In genomic region chr7:64868469-64868868, GRCh38 we compare ENCODE assay signal across 25 cellular contexts. TPM values are rescaled to one million over a fixed set of nuclear protein-coding genes. Genes with fewer than 3 reads are reported as not detected.
DNase-seq lines count a peak whose midpoint lies in the region; ATAC-seq, FAIRE-seq and TF ChIP-seq lines count a peak whose summit lies in the region.
"Had no signal": no experiment of that assay in that cellular context is flagged by ENCODE, and none has a peak within 500 bp of the region (broad histone marks: within the 10 kb centered on the region; RNA-seq: fewer than 3 reads in every experiment).

No MANE protein-coding gene starts in this region.

- no peaks in the 10 kb centered on the region for H3K27me3 ChIP-seq in H9 (ENCODE audit: insufficient read depth, low read length)
- peaks cover 0 to 3% (median 0%) of the 10 kb centered on the region in 3 donors for H3K27me3 ChIP-seq in stomach
- H3K27me3 ChIP-seq in pancreas: no peaks in the 10 kb centered on the region
- H3K27me3 ChIP-seq: BE2C, Peyer's patch had no signal

- H3K14ac ChIP-seq in H9 (ENCODE audit: insufficient read depth, low read length): no peak overlapping the region

- H2BK20ac ChIP-seq in H9 (ENCODE audit: low read depth, low read length, poor library complexity, severe bottlenecking): no peak overlapping the region

- no peak overlapping the region for H3K4me3 Mint-ChIP-seq in H9
- H3K4me3 Mint-ChIP-seq in activated T-cell treated with anti-CD3 and anti-CD28 coated beads, Interleukin-2, amount 50 U/mL, for 4 hours: no peak overlapping the region
- H3K4me3 Mint-ChIP-seq: CD14-positive monocyte; CD8-positive, alpha-beta memory T cell; IgD-negative memory B cell had no signal

- H4K5ac ChIP-seq in H9 (ENCODE audit: insufficient read length, low read depth, low read length): no peak overlapping the region

- no peak for TF ChIP-seq POLR2A in stomach (IDR thresholded peaks at IDR 0.05)

- H2BK120ac ChIP-seq in H9 (ENCODE audit: low read depth, low read length, poor library complexity, severe bottlenecking): no peak overlapping the region

- H3K9ac ChIP-seq in H9 (ENCODE audit: extremely low read depth, insufficient read length, low read length): no peak overlapping the region

- no peaks in the 10 kb centered on the region for H3K36me3 ChIP-seq in stomach
- no peaks in the 10 kb centered on the region for H3K36me3 ChIP-seq in pancreas
- H3K36me3 ChIP-seq: BE2C, Peyer's patch had no signal

- no peaks in the 10 kb centered on the region for H3K79me1 ChIP-seq in H9 (ENCODE audit: insufficient read depth, low read depth, low read length, poor library complexity, severe bottlenecking)

- TF ChIP-seq EP300 in stomach (IDR thresholded peaks at IDR 0.05): no peak

- no peak overlapping the region for H2AK5ac ChIP-seq in H9 (ENCODE audit: insufficient read length, low read length)

- H3K4me1 ChIP-seq in H9 (ENCODE audit: insufficient read depth, low read length): no peaks in the 10 kb centered on the region
- no peaks in the 10 kb centered on the region for H3K4me1 ChIP-seq in stomach
- no peaks in the 10 kb centered on the region for H3K4me1 ChIP-seq in pancreas
- H3K4me1 ChIP-seq: BE2C, Peyer's patch had no signal

- H3K23me2 ChIP-seq in H9 (ENCODE audit: insufficient read length, low read depth, low read length, poor library complexity, severe bottlenecking): no peaks in the 10 kb centered on the region

- H3K9me3 ChIP-seq in H9 (ENCODE audit: control insufficient read depth, low read depth, low read length) (peaks cover 12% of the 10 kb centered on the region), stomach (peaks cover 0 to 25% (median 3%) of the 10 kb centered on the region in 4 donors), pancreas (no peaks in the 10 kb centered on the region)
- H3K9me3 ChIP-seq: BE2C had no signal

- intact Hi-C loops in stomach (cut with DNase I; ENCODE audit: low total_unique reads) (no loop called here), pancreas (cut with DNase I) (no loop called here)

- no peaks in the 10 kb centered on the region for H3K4me1 Mint-ChIP-seq in H9
- H3K4me1 Mint-ChIP-seq in activated T-cell treated with anti-CD3 and anti-CD28 coated beads, Interleukin-2, amount 50 U/mL, for 4 hours (ENCODE audit: low read depth): no peaks in the 10 kb centered on the region
- H3K4me1 Mint-ChIP-seq: CD14-positive monocyte; CD8-positive, alpha-beta memory T cell; IgD-negative memory B cell had no signal

- no peaks in the 10 kb centered on the region for H4K20me1 ChIP-seq in H9 (ENCODE audit: control insufficient read depth, insufficient read depth, insufficient read length)

- WGBS in H9 (ENCODE audit: extremely low coverage, insufficient read length, low lambda C conversion rate): no CpG with 5 or more reads among the region's 12 CpGs
- 89 to 95% (median 93%) methylated on average over 12 of the region's 12 CpGs for WGBS in stomach, 5 donors
- WGBS in pancreas, 2 donors: 75 to 89% methylated on average over 12 of the region's 12 CpGs

- FAIRE-seq in pancreas (lab: Jason Lieb, UNC): no peak
- FAIRE-seq: GM12892 had no signal

- no peak overlapping the region for H2BK15ac ChIP-seq in H9 (ENCODE audit: low read depth, low read length)

- H3K36me3 Mint-ChIP-seq in H9 (ENCODE audit: insufficient read depth in 1 of 3, low read depth in 3 of 3): peaks cover 0 to 9% (median 4%) of the 10 kb centered on the region in 3 experiments; a peak in 4 of 7 replicates
- no peaks in the 10 kb centered on the region for H3K36me3 Mint-ChIP-seq in activated T-cell treated with anti-CD3 and anti-CD28 coated beads, Interleukin-2, amount 50 U/mL, for 4 hours (ENCODE audit: insufficient read depth)
- H3K36me3 Mint-ChIP-seq: CD14-positive monocyte; CD8-positive, alpha-beta memory T cell; IgD-negative memory B cell had no signal

- no peak overlapping the region for H3K27ac ChIP-seq in H9 (ENCODE audit: insufficient read length, low read depth, low read length)
- no peak overlapping the region for H3K27ac ChIP-seq in stomach
- no peak overlapping the region for H3K27ac ChIP-seq in pancreas
- H3K27ac ChIP-seq: HL-60, Peyer's patch, SK-N-MC had no signal

- H2BK5ac ChIP-seq in H9 (ENCODE audit: insufficient read length, low read length): no peak overlapping the region

- TF ChIP-seq CTCF in H9 (conservative IDR thresholded peaks at IDR 0.05) (no peak), stomach (IDR thresholded peaks at IDR 0.05) (no peak), pancreas (IDR thresholded peaks at IDR 0.05) (no peak)

- no peak overlapping the region for H3K4me2 ChIP-seq in H9 (ENCODE audit: insufficient read depth, insufficient read length, low read length)

- H3K79me2 ChIP-seq in H9 (ENCODE audit: insufficient read depth, low read length): no peaks in the 10 kb centered on the region

- H4K8ac ChIP-seq in H9 (replicated peaks; ENCODE audit: insufficient read length, low read depth, low read length): no peak overlapping the region

- no peak overlapping the region for H3K18ac ChIP-seq in H9 (ENCODE audit: insufficient read length, low read depth, low read length)

- no peak overlapping the region for H3K56ac ChIP-seq in H9 (ENCODE audit: insufficient read length, low read depth, low read length)

- no peak overlapping the region for H3K4me3 ChIP-seq in stomach
- H3K4me3 ChIP-seq in pancreas: no peak overlapping the region
- H3K4me3 ChIP-seq: Peyer's patch, SK-N-MC had no signal

- peak; percentile 1 for DNase-seq in Ammon's horn (ENCODE audit: low spot score)
- peak; percentile 5 for DNase-seq in H9
- peak; percentile 4 for DNase-seq in iPS-NIHi7 (ENCODE audit: extremely low spot score)
- peak; percentile 16 for DNase-seq in stomach
- DNase-seq in pancreas: no peak
- DNase-seq in stimulated activated CD8-positive, alpha-beta memory T cell treated with anti-CD3 and anti-CD28 coated beads, Interleukin-4, amount 100 ng/mL, for 48 hours: no peak
- DNase-seq in activated T-cell treated with anti-CD3 and anti-CD28 coated beads, Interleukin-2, amount 50 U/mL, for 4 hours: no peak
- DNase-seq: BE2C; CD8-positive, alpha-beta memory T cell; DMS153; NCI-H1092; NCI-H1417 treated with DMSO at 0.1 percent for 48 hours; NCI-H1694 treated with DMSO at 0.1 percent for 48 hours; NCI-H2081; NCI-H2171; NCI-H226; NCI-H510A; NCI-H69; SHP77 treated with DMSO at 0.1 percent for 48 hours had no signal

- no peak overlapping the region for H2AFZ ChIP-seq in H9 (ENCODE audit: low read length)

- ATAC-seq in pancreas: no peak
- ATAC-seq in activated T-cell treated with anti-CD3 and anti-CD28 coated beads, Interleukin-2, amount 50 U/mL, for 4 hours: no peak

- no peak overlapping the region for H3T11ph ChIP-seq in H9 (ENCODE audit: low read length)

- no peak overlapping the region for H3K23ac ChIP-seq in H9 (ENCODE audit: insufficient read length, low read depth, low read length)

- H3K9me3 Mint-ChIP-seq in H9: peaks cover 84 to 86% of the 10 kb centered on the region in 2 experiments
- H3K9me3 Mint-ChIP-seq in activated T-cell treated with anti-CD3 and anti-CD28 coated beads, Interleukin-2, amount 50 U/mL, for 4 hours: peaks cover 13% of the 10 kb centered on the region

- H3K4ac ChIP-seq in H9 (ENCODE audit: low read depth, low read length): no peak overlapping the region

- H3K27me3 Mint-ChIP-seq in H9 (ENCODE audit: low read depth): peaks cover 24% of the 10 kb centered on the region
- H3K27me3 Mint-ChIP-seq in activated T-cell treated with anti-CD3 and anti-CD28 coated beads, Interleukin-2, amount 50 U/mL, for 4 hours (ENCODE audit: low read depth): peaks cover 6% of the 10 kb centered on the region
- H3K27me3 Mint-ChIP-seq: IgD-negative memory B cell had no signal

- H3K27ac Mint-ChIP-seq in H9: no peak overlapping the region
- H3K27ac Mint-ChIP-seq: CD14-positive monocyte; CD8-positive, alpha-beta memory T cell; IgD-negative memory B cell had no signal

- H4K91ac ChIP-seq in H9 (ENCODE audit: insufficient read length, low read depth, low read length): no peak overlapping the region

- no peak overlapping the region for H2BK12ac ChIP-seq in H9 (ENCODE audit: insufficient read length, low read depth, low read length)

RNA-seq across cellular contexts. Expression of gene ZNF273, which starts 34.6 kb away (rescaled TPM):
- total RNA-seq in H9 (2021): 17.9 TPM in 2 replicates
- total RNA-seq in stomach: 10 to 100 TPM in 3 of 5 donors, 1 to 10 TPM in 2; 5.3 to 24.3 (median 11.6) TPM
- 1 to 10 TPM; 1.3 to 7.7 (median 2.9) TPM for polyA plus RNA-seq in stomach
- total RNA-seq in pancreas: 1 to 10 TPM; 1.7 to 8.0 (median 3.0) TPM
- polyA plus RNA-seq in pancreas: 1 to 10 TPM; 4.6 to 5.4 TPM
- total RNA-seq in activated T-cell treated with anti-CD3 and anti-CD28 coated beads, Interleukin-2, amount 50 U/mL, for 4 hours: 1 to 10 TPM; 5.1 to 6.4 (median 6.2) TPM

Comparison
In these comparisons a context has a peak if more than half of its experiments do, and no peak if none do; other contexts are left out.
1. DNase-seq: peak in Ammon's horn (single experiment), H9 (single experiment), iPS-NIHi7 (single experiment) and stomach (single experiment); none in pancreas (0 of 6), stimulated activated CD8-positive, alpha-beta memory T cell treated with anti-CD3 and anti-CD28 coated beads, Interleukin-4, amount 100 ng/mL, for 48 hours (single experiment) and activated T-cell treated with anti-CD3 and anti-CD28 coated beads, Interleukin-2, amount 50 U/mL, for 4 hours (single experiment).